In genomic region chr3:184540777-184541681, GRCh38 we compare ENCODE assay signal across 8 cellular contexts. TPM values are rescaled to one million over a fixed set of nuclear protein-coding genes. Genes with fewer than 3 reads are reported as not detected.
DNase-seq lines count a peak whose midpoint lies in the region; ATAC-seq and TF ChIP-seq lines count a peak whose summit lies in the region.

No MANE protein-coding gene starts in this region.

- H3K9me3 ChIP-seq in Caco-2 (no peaks in the 10 kb centered on the region), heart right ventricle (no peaks in the 10 kb centered on the region), spleen (no peaks in the 10 kb centered on the region)

- H3K36me3 ChIP-seq in Caco-2 (ENCODE audit: control insufficient read depth, insufficient read depth, low read length), result no peaks in the 10 kb centered on the region
- H3K36me3 ChIP-seq in heart right ventricle, result no peaks in the 10 kb centered on the region
- no peaks in the 10 kb centered on the region for H3K36me3 ChIP-seq in spleen

- DNase-seq in Caco-2, result peak; percentile 84 to 85
- DNase-seq in KG1 (lab: John Stamatoyannopoulos, UW), result peak; percentile 22
- DNase-seq in RWPE1 (ENCODE audit: low spot score), result peak; percentile 68
- DNase-seq in activated effector memory CD4-positive, alpha-beta T cell treated with Interleukin-2 at 50 U/mL for 16 hours, result peak; percentile 57
- peak; percentile 41 to 49 for DNase-seq in heart right ventricle
- peak; percentile 88 for DNase-seq in spleen

- H3K4me1 Mint-ChIP-seq in Caco-2 (ENCODE audit: low read depth, unreplicated experiment), result no peaks in the 10 kb centered on the region

- POLR2A ChIA-PET in Caco-2 (lab: Charles Lee), result no interaction called here
- POLR2A ChIA-PET in RWPE1 (lab: Yijun Ruan, JAX; ENCODE audit: low non-redundant PET), result interaction anchor here (0.5 kb wide), 1 partner anchor 126 kb away, joined by 5 read pairs; no protein-coding TSS in a partner anchor

- peaks cover 12% of the 10 kb centered on the region for H3K27me3 Mint-ChIP-seq in Caco-2 (ENCODE audit: insufficient read depth, unreplicated experiment)

- ATAC-seq in heart right ventricle (peak in 3 of 8 donors; percentile 30 to 45 (median 30)), HG02759 (IDR thresholded peaks at IDR 0.05; ENCODE audit: unreplicated experiment) (no peak), HG03175 (IDR thresholded peaks at IDR 0.05; ENCODE audit: unreplicated experiment) (no peak)

- TF ChIP-seq CTCF in Caco-2 (IDR thresholded peaks at IDR 0.05; ENCODE audit: insufficient read depth in 1 of 2, low read depth in 1 of 2, low read length in 1 of 2, severe bottlenecking in 1 of 2, unreplicated experiment in 1 of 2) (peak; percentile 81 to 92), RWPE1 (conservative IDR thresholded peaks at IDR 0.05; ENCODE audit: low read depth) (peak; percentile 66), heart right ventricle (IDR thresholded peaks at IDR 0.05) (peak; percentile 34 to 78 (median 65)), spleen (IDR thresholded peaks at IDR 0.05 in 8 of 11, conservative IDR thresholded peaks at IDR 0.05 in 3 of 11) (peak in 10 of 11 experiments; percentile 47 to 84 (median 73))

- BruUV-seq in Caco-2 (replicated peaks; lab: Mats Ljungman, UMichigan), result no TSS peak

- no peak overlapping the region for H3K4me3 Mint-ChIP-seq in Caco-2 (ENCODE audit: unreplicated experiment)

- no peak overlapping the region for H3K27ac Mint-ChIP-seq in Caco-2 (ENCODE audit: unreplicated experiment)

- no peaks in the 10 kb centered on the region for H3K36me3 Mint-ChIP-seq in Caco-2 (ENCODE audit: insufficient read depth, unreplicated experiment)

- H3K4me1 ChIP-seq in Caco-2 (no peaks in the 10 kb centered on the region), heart right ventricle (peaks cover 0 to 6% (median 3%) of the 10 kb centered on the region in 9 donors), spleen (peaks cover 0 to 17% (median 7%) of the 10 kb centered on the region in 6 donors)

- H3K27me3 ChIP-seq in Caco-2 (replicated peaks; ENCODE audit: control insufficient read depth, insufficient read depth, low read length) (no peaks in the 10 kb centered on the region), heart right ventricle (peaks cover 0 to 54% (median 35%) of the 10 kb centered on the region in 7 donors), spleen (replicated peaks in 1 of 7) (peaks cover 0 to 58% (median 13%) of the 10 kb centered on the region in 7 donors)

- CTCF ChIA-PET in Caco-2 (lab: Charles Lee) (interaction anchor here (0.7 to 8.0 kb wide), 6 partner anchors 9 to 169 kb away, joined by 3 to 71 read pairs (median 3); partner anchors contain the start of gene CHRD), RWPE1 (lab: Yijun Ruan, JAX) (interaction anchor here (0.5 to 5.3 kb wide), 23 partner anchors 10 to 525 kb away, joined by 3 to 44 read pairs (median 3); partner anchors contain the start of gene EPHB3)

- no peaks in the 10 kb centered on the region for H3K9me3 Mint-ChIP-seq in Caco-2 (ENCODE audit: unreplicated experiment)

- no peak overlapping the region for H3K27ac ChIP-seq in RWPE1
- H3K27ac ChIP-seq in heart right ventricle, result no peak overlapping the region
- no peak overlapping the region for H3K27ac ChIP-seq in spleen

- no peak for TF ChIP-seq POLR2A in spleen (IDR thresholded peaks at IDR 0.05)

- 42 to 46% methylated on average over 14 of the region's 14 CpGs for WGBS in heart right ventricle, 2 donors
- WGBS in spleen, 5 donors, result 38 to 43% (median 40%) methylated on average over 13 to 14 of the region's 14 CpGs

- H3K4me3 ChIP-seq in Caco-2 (ENCODE audit: low read depth, low read length) (no peak overlapping the region), heart right ventricle (no peak overlapping the region), spleen (no peak overlapping the region)

- intact Hi-C loops in Caco-2 (cut with micrococcal nuclease; ENCODE audit: unreplicated experiment), result loop anchor here (1.0 to 2.0 kb wide), 3 partner anchors 72 to 170 kb away; no protein-coding TSS in a partner anchor
- intact Hi-C loops in heart right ventricle (cut with DNase I), result loop anchor here in 6 of 10 donors (1.0 to 10.0 kb wide), 5 partner anchors 123 to 646 kb away; no protein-coding TSS in a partner anchor
- intact Hi-C loops in spleen (cut with DNase I; ENCODE audit: low total_unique reads), result loop anchor here (5.0 kb wide), 1 partner anchor 169 kb away; no protein-coding TSS in a partner anchor

RNA-seq across cellular contexts. Expression of gene EPHB3, which starts 20.6 kb away (rescaled TPM):
- total RNA-seq in Caco-2 (2022) (5.6 and 6.9 TPM in 2 replicates), heart right ventricle (1 to 10 TPM in 7 of 10 donors, under 1 TPM in 3; 0.38 to 4.0 (median 2.3) TPM), spleen (1 to 10 TPM in 4 of 7 donors, under 1 TPM in 3; 0.23 to 2.3 (median 1.3) TPM)
- polyA plus RNA-seq in heart right ventricle (under 1 TPM; 0.51 to 0.96 TPM), spleen (under 1 TPM; 0.48 to 0.98 (median 0.52) TPM)

Comparison
In these comparisons a context has a peak if more than half of its experiments do, and no peak if none do; other contexts are left out.
1. DNase-seq: peak in every context shown above with its lines; median percentile 88 in spleen; 84 in Caco-2; 68 in RWPE1; 57 in activated effector memory CD4-positive, alpha-beta T cell treated with Interleukin-2 at 50 U/mL for 16 hours; 45 in heart right ventricle; 22 in KG1.